ENCODE assay signal across 8 cellular contexts in genomic region chr6:67735623-67736022, GRCh38.
"Had no signal": no experiment of that assay in that cellular context is flagged by ENCODE, and none has a peak within 500 bp of the region (broad histone marks: within the 10 kb centered on the region; RNA-seq: fewer than 3 reads in every experiment).

No MANE protein-coding gene starts in this region.

- H3K4me2 ChIP-seq: KMS-11 had no signal

- DNase-seq: GM23248, GOT3, H9, HCEC 1CT, Karpas-422, KBM-7 had no signal

- H3K9ac ChIP-seq: GM23248, KMS-11 had no signal

- H3K4me3 ChIP-seq: GM23248 had no signal

- H2AFZ ChIP-seq: GM23248 had no signal

- H3K27ac Mint-ChIP-seq: H9 had no signal

- FAIRE-seq: HTR-8/SVneo had no signal

- H3K4me3 Mint-ChIP-seq: H9 had no signal

- H3K27ac ChIP-seq: GM23248, KMS-11 had no signal
